7 cellular contexts compared by ENCODE assay signal in genomic region chr17:47694018-47694817, GRCh38. TPM values are rescaled to one million over a fixed set of nuclear protein-coding genes. Genes with fewer than 3 reads are reported as not detected.
DNase-seq lines count a peak whose midpoint lies in the region; ATAC-seq and TF ChIP-seq lines count a peak whose summit lies in the region.

Gene TBKBP1 (plus strand): TSS chr17:47694161. CDS start chr17:47696113, 1,952 bp downstream.

- intact Hi-C loops in esophagus muscularis mucosa (cut with DNase I) = no loop called here

- H3K4me1 ChIP-seq in esophagus muscularis mucosa = peaks cover 9 to 46% (median 36%) of the 10 kb centered on the region in 4 donors
- peaks cover 23 to 46% (median 28%) of the 10 kb centered on the region in 4 donors for H3K4me1 ChIP-seq in upper lobe of left lung

- H3K4me3 ChIP-seq in esophagus muscularis mucosa = peak within 1 kb of the TSS; percentile 90 to 100 (median 99)
- peak within 1 kb of the TSS; percentile 52 to 99 (median 94) for H3K4me3 ChIP-seq in upper lobe of left lung

- peak; percentile 60 to 62 for ATAC-seq in naive thymus-derived CD8-positive, alpha-beta T cell
- ATAC-seq in upper lobe of left lung (ENCODE audit: low FRiP score in 2 of 2) = peak; percentile 16 to 69

- H3K27ac ChIP-seq in esophagus muscularis mucosa (replicated peaks in 1 of 4) = peak within 1 kb of the TSS; percentile 86 to 93 (median 91)
- peak within 1 kb of the TSS; percentile 81 to 95 (median 93) for H3K27ac ChIP-seq in upper lobe of left lung

- no peak for TF ChIP-seq POLR2A in esophagus muscularis mucosa (IDR thresholded peaks at IDR 0.05; ENCODE audit: low read depth)
- no peak for TF ChIP-seq POLR2A in upper lobe of left lung (IDR thresholded peaks at IDR 0.05)

- no peaks in the 10 kb centered on the region for H3K27me3 Mint-ChIP-seq in activated T-cell treated with anti-CD3 and anti-CD28 coated beads, Interleukin-2, amount 50 U/mL, for 24 hours
- no peaks in the 10 kb centered on the region for H3K27me3 Mint-ChIP-seq in naive thymus-derived CD8-positive, alpha-beta T cell

- H3K4me3 Mint-ChIP-seq in activated T-cell treated with anti-CD3 and anti-CD28 coated beads, Interleukin-2, amount 50 U/mL, for 24 hours = peak within 1 kb of the TSS; percentile 82
- H3K4me3 Mint-ChIP-seq in naive thymus-derived CD8-positive, alpha-beta T cell = peak within 1 kb of the TSS; percentile 85 to 95 (median 91)

- no peaks in the 10 kb centered on the region for H3K9me3 Mint-ChIP-seq in activated T-cell treated with anti-CD3 and anti-CD28 coated beads, Interleukin-2, amount 50 U/mL, for 24 hours
- no peaks in the 10 kb centered on the region for H3K9me3 Mint-ChIP-seq in naive thymus-derived CD8-positive, alpha-beta T cell

- TF ChIP-seq CTCF in GM13976 (IDR thresholded peaks at IDR 0.05; ENCODE audit: borderline replicate concordance, control extremely low read depth, extremely low read depth, insufficient read depth, missing control alignments) = no peak
- TF ChIP-seq CTCF in esophagus muscularis mucosa (IDR thresholded peaks at IDR 0.05) = no peak
- TF ChIP-seq CTCF in upper lobe of left lung (IDR thresholded peaks at IDR 0.05) = no peak

- peaks cover 67% of the 10 kb centered on the region for H3K4me1 Mint-ChIP-seq in activated T-cell treated with anti-CD3 and anti-CD28 coated beads, Interleukin-2, amount 50 U/mL, for 24 hours (ENCODE audit: low read depth)
- peaks cover 23 to 36% (median 31%) of the 10 kb centered on the region in 4 donors for H3K4me1 Mint-ChIP-seq in naive thymus-derived CD8-positive, alpha-beta T cell

- TF ChIP-seq EP300 in esophagus muscularis mucosa (IDR thresholded peaks at IDR 0.05) (no peak), upper lobe of left lung (IDR thresholded peaks at IDR 0.05) (no peak)

- DNase-seq in GM13976 (ENCODE audit: low spot score) = peak; percentile 67
- DNase-seq in NCI-H748 treated with DMSO at 0.1 percent for 48 hours (lab: John Stamatoyannopoulos, UW) = peak; percentile 13
- DNase-seq in activated T-cell treated with anti-CD3 and anti-CD28 coated beads, Interleukin-2, amount 50 U/mL, for 24 hours = peak; percentile 81
- no peak for DNase-seq in esophagus muscularis mucosa (ENCODE audit: extremely low spot score)
- DNase-seq in naive thymus-derived CD8-positive, alpha-beta T cell = peak in 8 of 10 donors; percentile 24 to 73 (median 36)
- DNase-seq in upper lobe of left lung = peak; percentile 43 to 88
- no peak for DNase-seq in NCI-H2196 treated with DMSO at 0.1 percent for 48 hours (lab: John Stamatoyannopoulos, UW; ENCODE audit: unreplicated experiment)

- H3K9me3 ChIP-seq in esophagus muscularis mucosa (no peaks in the 10 kb centered on the region), upper lobe of left lung (no peaks in the 10 kb centered on the region)

- H3K27ac Mint-ChIP-seq in activated T-cell treated with anti-CD3 and anti-CD28 coated beads, Interleukin-2, amount 50 U/mL, for 24 hours = peak within 1 kb of the TSS; percentile 92
- H3K27ac Mint-ChIP-seq in naive thymus-derived CD8-positive, alpha-beta T cell = peak within 1 kb of the TSS in 8 of 10 donors; percentile 73 to 92 (median 82)

- H3K27me3 ChIP-seq in esophagus muscularis mucosa = no peaks in the 10 kb centered on the region
- no peaks in the 10 kb centered on the region for H3K27me3 ChIP-seq in upper lobe of left lung

- 0% methylated on average over 26 of the region's 70 CpGs for WGBS in esophagus muscularis mucosa
- 0% methylated on average over 7 to 15 of the region's 70 CpGs for WGBS in upper lobe of left lung, 2 donors

- H3K36me3 ChIP-seq in esophagus muscularis mucosa = peaks cover under 1 to 22% (median 11%) of the 10 kb centered on the region in 4 donors
- peaks cover 0 to 9% (median 2%) of the 10 kb centered on the region in 4 donors for H3K36me3 ChIP-seq in upper lobe of left lung

- in situ Hi-C loops in GM13976 (cut with MboI; ENCODE audit: low sequenced_read_pairs, unreplicated experiment) = loop anchor here (10.0 kb wide), 1 partner anchor 101 kb away; no protein-coding TSS in a partner anchor

- H3K36me3 Mint-ChIP-seq in activated T-cell treated with anti-CD3 and anti-CD28 coated beads, Interleukin-2, amount 50 U/mL, for 24 hours (ENCODE audit: low read depth) = peaks cover 32% of the 10 kb centered on the region
- no peaks in the 10 kb centered on the region for H3K36me3 Mint-ChIP-seq in naive thymus-derived CD8-positive, alpha-beta T cell

- POLR2A ChIA-PET in naive thymus-derived CD8-positive, alpha-beta T cell (lab: Charles Lee) = interaction anchor here (1.3 to 1.8 kb wide), 2 partner anchors 39 to 45 kb away, joined by 5 to 10 read pairs; partner anchors contain the start of genes KPNB1 and TBX21

RNA-seq across cellular contexts. Expression of gene TBKBP1, which starts in this region (rescaled TPM):
- total RNA-seq in esophagus muscularis mucosa (10 to 100 TPM; 11.9 to 26.9 (median 21.2) TPM), upper lobe of left lung (10 to 100 TPM in 4 of 6 donors, 1 to 10 TPM in 2; 6.4 to 28.3 (median 12.8) TPM)
- 1 to 10 TPM; 1.4 to 3.1 TPM for total RNA-seq in naive thymus-derived CD8-positive, alpha-beta T cell
- polyA plus RNA-seq in naive thymus-derived CD8-positive, alpha-beta T cell = under 1 TPM in 2 of 3 donors, not detected in 1; 0.07 to 0.59 TPM

Comparison
In these comparisons a context has a peak if more than half of its experiments do, and no peak if none do; other contexts are left out.
1. DNase-seq: peak in GM13976 (single experiment), NCI-H748 treated with DMSO at 0.1 percent for 48 hours (single experiment), activated T-cell treated with anti-CD3 and anti-CD28 coated beads, Interleukin-2, amount 50 U/mL, for 24 hours (single experiment), naive thymus-derived CD8-positive, alpha-beta T cell (8 of 10) and upper lobe of left lung (2 of 2); none in esophagus muscularis mucosa (single experiment) and NCI-H2196 treated with DMSO at 0.1 percent for 48 hours (single experiment).